9 cellular contexts compared by ENCODE assay signal in genomic region chr5:158979749-158980521, GRCh38.
DNase-seq lines count a peak whose midpoint lies in the region; ATAC-seq and TF ChIP-seq lines count a peak whose summit lies in the region.
"Had no signal": no experiment of that assay in that cellular context is flagged by ENCODE, and none has a peak within 500 bp of the region (broad histone marks: within the 10 kb centered on the region; RNA-seq: fewer than 3 reads in every experiment).

No MANE protein-coding gene starts in this region.

- no peaks in the 10 kb centered on the region for H3K27me3 ChIP-seq in SJSA1 (replicated peaks)
- no peaks in the 10 kb centered on the region for H3K27me3 ChIP-seq in heart left ventricle
- H3K27me3 ChIP-seq in naive thymus-derived CD4-positive, alpha-beta T cell (ENCODE audit: control insufficient read depth in 2 of 2, insufficient read depth in 2 of 2, low read length in 2 of 2), result no peaks in the 10 kb centered on the region

- POLR2A ChIA-PET in naive thymus-derived CD4-positive, alpha-beta T cell (lab: Charles Lee), result no interaction called here

- H3K4me1 Mint-ChIP-seq in naive thymus-derived CD4-positive, alpha-beta T cell, result peaks cover 0 to 5% (median 4%) of the 10 kb centered on the region in 7 donors

- no peak overlapping the region for H3K27ac Mint-ChIP-seq in naive thymus-derived CD4-positive, alpha-beta T cell

- 14 to 23% (median 19%) methylated on average over 14 of the region's 14 CpGs for WGBS in heart left ventricle, 4 donors

- peaks cover 59% of the 10 kb centered on the region for H3K4me1 ChIP-seq in SJSA1 (replicated peaks)
- peaks cover 3 to 56% (median 33%) of the 10 kb centered on the region in 12 donors for H3K4me1 ChIP-seq in heart left ventricle
- no peaks in the 10 kb centered on the region for H3K4me1 ChIP-seq in naive thymus-derived CD4-positive, alpha-beta T cell (ENCODE audit: control insufficient read depth in 2 of 2, insufficient read depth in 2 of 2, low read length in 2 of 2)

- ATAC-seq in heart left ventricle, result peak; percentile 31 to 87 (median 70)
- no peak for ATAC-seq in GM21390 (IDR thresholded peaks at IDR 0.05; ENCODE audit: unreplicated experiment)
- ATAC-seq in naive thymus-derived CD4-positive, alpha-beta T cell, result no peak
- ATAC-seq in HG03108 (IDR thresholded peaks at IDR 0.05; ENCODE audit: unreplicated experiment), result no peak

- DNase-seq in EL (peak; percentile 25), SJSA1 (ENCODE audit: low read depth in 1 of 2, low spot score in 2 of 2) (peak in 1 of 2 experiments; percentile 74), heart left ventricle (peak; percentile 45 to 76 (median 61)), renal cortical epithelial cell (ENCODE audit: low read depth) (peak; percentile 27)
- DNase-seq in activated CD4-positive, alpha-beta T cell treated with anti-CD3 and anti-CD28 coated beads for 4 hours, result no peak
- no peak for DNase-seq in naive thymus-derived CD4-positive, alpha-beta T cell

- peak overlapping the region; percentile 20 for H3K4me3 ChIP-seq in SJSA1
- H3K4me3 ChIP-seq in heart left ventricle, result peak overlapping the region in 9 of 12 donors; percentile 11 to 38 (median 31)
- H3K4me3 ChIP-seq in naive thymus-derived CD4-positive, alpha-beta T cell (ENCODE audit: low read length), result no peak overlapping the region

- CTCF ChIA-PET in naive thymus-derived CD4-positive, alpha-beta T cell (lab: Charles Lee), result no interaction called here

- no peak for TF ChIP-seq CTCF in heart left ventricle (IDR thresholded peaks at IDR 0.05)

- peak overlapping the region in 3 of 10 donors; percentile 12 to 37 (median 33) for H3K4me3 Mint-ChIP-seq in naive thymus-derived CD4-positive, alpha-beta T cell

- no peaks in the 10 kb centered on the region for H3K9me3 ChIP-seq in SJSA1 (replicated peaks)
- H3K9me3 ChIP-seq in heart left ventricle, result no peaks in the 10 kb centered on the region
- H3K9me3 ChIP-seq in naive thymus-derived CD4-positive, alpha-beta T cell (ENCODE audit: control insufficient read depth in 2 of 3, low read length in 3 of 3), result no peaks in the 10 kb centered on the region

- no peak for TF ChIP-seq POLR2A in heart left ventricle (IDR thresholded peaks at IDR 0.05)

- intact Hi-C loops in heart left ventricle (cut with DNase I), result no loop called here
- intact Hi-C loops in naive thymus-derived CD4-positive, alpha-beta T cell (cut with micrococcal nuclease), result no loop called here

- H3K27ac ChIP-seq in SJSA1 (peak overlapping the region; percentile 21), heart left ventricle (peak overlapping the region; percentile 6 to 59 (median 37))
- H3K27ac ChIP-seq in naive thymus-derived CD4-positive, alpha-beta T cell (ENCODE audit: low read depth, low read length), result no peak overlapping the region
- H3K27ac ChIP-seq: epithelial cell of prostate had no signal

- no peaks in the 10 kb centered on the region for H3K36me3 Mint-ChIP-seq in naive thymus-derived CD4-positive, alpha-beta T cell

- peaks cover 0 to 12% (median 0%) of the 10 kb centered on the region in 5 donors for H3K27me3 Mint-ChIP-seq in naive thymus-derived CD4-positive, alpha-beta T cell

- no peaks in the 10 kb centered on the region for H3K36me3 ChIP-seq in SJSA1
- H3K36me3 ChIP-seq in heart left ventricle, result no peaks in the 10 kb centered on the region
- no peaks in the 10 kb centered on the region for H3K36me3 ChIP-seq in naive thymus-derived CD4-positive, alpha-beta T cell (ENCODE audit: control insufficient read depth in 2 of 3, insufficient read depth in 3 of 3, low read length in 3 of 3)

- H3K9me3 Mint-ChIP-seq in naive thymus-derived CD4-positive, alpha-beta T cell, result no peaks in the 10 kb centered on the region

Comparison
In these comparisons a context has a peak if more than half of its experiments do, and no peak if none do; other contexts are left out.
1. DNase-seq: peak in EL (single experiment), heart left ventricle (5 of 5) and renal cortical epithelial cell (single experiment); none in activated CD4-positive, alpha-beta T cell treated with anti-CD3 and anti-CD28 coated beads for 4 hours (0 of 2) and naive thymus-derived CD4-positive, alpha-beta T cell (0 of 9).
2. ATAC-seq: peak in heart left ventricle (4 of 4); none in GM21390 (single experiment), naive thymus-derived CD4-positive, alpha-beta T cell (single experiment) and HG03108 (single experiment).